In the genomic region with DNA sequence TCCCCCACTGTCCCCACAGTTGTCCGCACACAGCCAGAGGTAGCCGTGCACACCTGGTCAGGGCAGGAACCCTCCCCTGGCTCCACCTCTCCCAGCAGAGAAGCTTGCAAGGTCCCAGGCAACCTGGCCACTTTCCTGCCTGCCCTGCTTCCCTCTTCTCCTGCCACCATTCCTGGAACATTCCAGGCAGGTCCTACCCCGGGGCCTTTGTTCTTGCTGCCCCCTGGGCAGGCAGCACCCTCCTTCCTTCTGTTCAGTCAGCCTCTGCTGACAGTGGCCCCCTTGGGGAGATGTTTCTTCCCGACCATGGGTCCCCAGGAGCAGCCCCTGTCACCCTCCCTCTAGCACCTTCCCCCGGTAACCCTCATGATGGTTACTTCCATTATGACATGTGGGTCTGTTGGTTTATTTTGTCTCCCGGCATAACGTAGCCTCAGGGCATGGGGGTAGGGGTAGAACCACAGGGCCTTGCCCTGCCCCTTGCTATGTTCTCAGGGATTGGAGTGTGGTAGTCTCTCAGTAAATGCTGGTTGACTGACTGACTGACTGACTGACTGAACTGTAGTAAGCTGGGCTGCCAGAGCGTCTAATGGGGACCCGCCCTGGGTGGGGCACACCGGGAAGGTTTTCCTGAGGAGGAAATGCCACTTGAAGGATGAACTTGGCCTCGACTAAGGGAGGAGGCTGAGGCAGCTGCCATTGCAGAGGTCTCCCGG, we compare ENCODE assay signal across 13 cellular contexts. TPM values are rescaled to one million over a fixed set of nuclear protein-coding genes. Genes with fewer than 3 reads are reported as not detected.
DNase-seq lines count a peak whose midpoint lies in the region; ATAC-seq and TF ChIP-seq lines count a peak whose summit lies in the region.
"Had no signal": no experiment of that assay in that cellular context is flagged by ENCODE, and none has a peak within 500 bp of the region (broad histone marks: within the 10 kb centered on the region; RNA-seq: fewer than 3 reads in every experiment).

No MANE protein-coding gene starts in this region.

- H2AFZ ChIP-seq in GM23338 = no peak overlapping the region

- ATAC-seq in GM23338 (no peak), left lung (no peak)
- ATAC-seq in activated CD4-positive, alpha-beta T cell treated with anti-CD3 and anti-CD28 coated beads for 36 hours = no peak
- ATAC-seq: activated CD8-positive, alpha-beta T cell treated with anti-CD3 and anti-CD28 coated beads, Interleukin-2, amount 10 ng/mL, durations not matched to agents 7 days and 5 days had no signal

- H3K4me1 ChIP-seq in GM23338 (ENCODE audit: insufficient read depth) (peaks cover 76% of the 10 kb centered on the region), Peyer's patch (peaks cover 0 to 69% (median 6%) of the 10 kb centered on the region in 4 donors), left lung (peaks cover 32 to 64% of the 10 kb centered on the region in 2 donors), suprapubic skin (peaks cover 69% of the 10 kb centered on the region), HAP-1 (no peaks in the 10 kb centered on the region)

- H3K27ac ChIP-seq in GM23338 (ENCODE audit: low read depth) (no peak overlapping the region), Peyer's patch (peak overlapping the region in 2 of 4 donors; percentile 42 to 53), left lung (peak overlapping the region; percentile 63 to 67), suprapubic skin (peak overlapping the region; percentile 3)
- H3K27ac ChIP-seq: ascending aorta, SJSA1 had no signal

- peaks cover 93% of the 10 kb centered on the region for H3K4me1 Mint-ChIP-seq in GM23338
- H3K4me1 Mint-ChIP-seq in activated CD4-positive, alpha-beta T cell treated with anti-CD3 and anti-CD28 coated beads for 36 hours = peaks cover 15% of the 10 kb centered on the region

- no peaks in the 10 kb centered on the region for H3K9me2 ChIP-seq in GM23338 (ENCODE audit: insufficient read depth)

- no peak overlapping the region; the same call in 2 of the 3 replicates for H3K4me3 Mint-ChIP-seq in GM23338
- H3K4me3 Mint-ChIP-seq in activated CD4-positive, alpha-beta T cell treated with anti-CD3 and anti-CD28 coated beads for 36 hours = no peak overlapping the region
- H3K4me3 Mint-ChIP-seq: activated CD8-positive, alpha-beta T cell treated with anti-CD3 and anti-CD28 coated beads, Interleukin-2, amount 10 ng/mL, durations not matched to agents 7 days and 5 days had no signal

- CTCF ChIA-PET in activated CD4-positive, alpha-beta T cell treated with anti-CD3 and anti-CD28 coated beads for 36 hours (lab: Charles Lee) = interaction anchor here (0.5 kb wide), 1 partner anchor 219 kb away, joined by 3 read pairs; no protein-coding TSS in a partner anchor

- in situ Hi-C loops in HAP-1 (cut with MboI; ENCODE audit: low sequenced_read_pairs) = no loop called here

- H3K9me3 Mint-ChIP-seq in GM23338 = no peaks in the 10 kb centered on the region
- no peaks in the 10 kb centered on the region for H3K9me3 Mint-ChIP-seq in activated CD4-positive, alpha-beta T cell treated with anti-CD3 and anti-CD28 coated beads for 36 hours (ENCODE audit: low read depth)
- H3K9me3 Mint-ChIP-seq: activated T-helper 2 cell treated with anti-CD3 and anti-CD28 coated beads, Interferon-gamma antibody, Interleukin-2, Interleukin-4, amounts not matched to agents 10 μg/mL and 5 μg/mL and 100 μg/mL, durations not matched to agents 14 hours and 24 hours and 36 hours had no signal

- H3K79me2 ChIP-seq in GM23338 (replicated peaks; ENCODE audit: insufficient read depth) = peaks cover 94% of the 10 kb centered on the region

- H4K20me1 ChIP-seq in GM23338 (replicated peaks; ENCODE audit: insufficient read depth) = peaks cover 12% of the 10 kb centered on the region; the same call in 1 of the 2 replicates

- TF ChIP-seq POLR2A in Peyer's patch (IDR thresholded peaks at IDR 0.05) = no peak
- TF ChIP-seq POLR2A in suprapubic skin (IDR thresholded peaks at IDR 0.05) = no peak

- H3K36me3 ChIP-seq in GM23338 (ENCODE audit: insufficient read depth) (no peaks in the 10 kb centered on the region), Peyer's patch (no peaks in the 10 kb centered on the region), left lung (no peaks in the 10 kb centered on the region), suprapubic skin (no peaks in the 10 kb centered on the region), HAP-1 (replicated peaks) (no peaks in the 10 kb centered on the region)
- H3K36me3 ChIP-seq: ascending aorta, SJSA1 had no signal

- intact Hi-C loops in left lung (cut with DNase I) = no loop called here
- intact Hi-C loops in activated CD4-positive, alpha-beta T cell treated with anti-CD3 and anti-CD28 coated beads for 36 hours (cut with DNase I, micrococcal nuclease) = no loop called here

- no peaks in the 10 kb centered on the region for H3K27me3 ChIP-seq in GM23338 (ENCODE audit: insufficient read depth)
- no peaks in the 10 kb centered on the region for H3K27me3 ChIP-seq in Peyer's patch
- H3K27me3 ChIP-seq in left lung = no peaks in the 10 kb centered on the region
- H3K27me3 ChIP-seq in suprapubic skin = no peaks in the 10 kb centered on the region
- no peaks in the 10 kb centered on the region for H3K27me3 ChIP-seq in HAP-1 (ENCODE audit: low read depth)
- H3K27me3 ChIP-seq: ascending aorta, SJSA1 had no signal

- no peaks in the 10 kb centered on the region; the same call in 1 of the 2 replicates for H3F3A ChIP-seq in GM23338 (replicated peaks; ENCODE audit: low read depth)

- peak overlapping the region; percentile 62 for H3K4me2 ChIP-seq in GM23338

- H3K27ac Mint-ChIP-seq in GM23338 = peak overlapping the region; percentile 79; the same call in 1 of the 2 replicates
- no peak overlapping the region for H3K27ac Mint-ChIP-seq in activated CD4-positive, alpha-beta T cell treated with anti-CD3 and anti-CD28 coated beads for 36 hours
- H3K27ac Mint-ChIP-seq: activated CD8-positive, alpha-beta T cell treated with anti-CD3 and anti-CD28 coated beads, Interleukin-2, amount 10 ng/mL, durations not matched to agents 7 days and 5 days; activated T-helper 2 cell treated with anti-CD3 and anti-CD28 coated beads, Interferon-gamma antibody, Interleukin-2, Interleukin-4, amounts not matched to agents 10 μg/mL and 5 μg/mL and 100 μg/mL, durations not matched to agents 14 hours and 24 hours and 36 hours had no signal

- DNase-seq in GM23338 (ENCODE audit: low spot score) (no peak), Peyer's patch (peak in 2 of 3 donors; percentile 83 to 85), left lung (peak in 1 of 2 donors; percentile 44), suprapubic skin (ENCODE audit: low spot score in 2 of 2) (no peak), HAP-1 (ENCODE audit: low spot score in 2 of 2) (no peak), NCI-H1436 (lab: John Stamatoyannopoulos, UW) (no peak)
- no peak for DNase-seq in activated CD4-positive, alpha-beta T cell treated with anti-CD3 and anti-CD28 coated beads for 36 hours
- DNase-seq: activated CD8-positive, alpha-beta T cell treated with anti-CD3 and anti-CD28 coated beads, Interleukin-2, amount 10 ng/mL, durations not matched to agents 7 days and 5 days; NCI-H2171; substantia nigra had no signal

- peaks cover 15% of the 10 kb centered on the region for H3K27me3 Mint-ChIP-seq in GM23338 (ENCODE audit: insufficient read depth, low read depth, poor library complexity)
- no peaks in the 10 kb centered on the region for H3K27me3 Mint-ChIP-seq in activated CD4-positive, alpha-beta T cell treated with anti-CD3 and anti-CD28 coated beads for 36 hours

- H3K9me3 ChIP-seq in Peyer's patch = no peaks in the 10 kb centered on the region
- H3K9me3 ChIP-seq in left lung = no peaks in the 10 kb centered on the region
- no peaks in the 10 kb centered on the region for H3K9me3 ChIP-seq in suprapubic skin
- H3K9me3 ChIP-seq in HAP-1 = no peaks in the 10 kb centered on the region
- H3K9me3 ChIP-seq: ascending aorta, SJSA1 had no signal

- WGBS in suprapubic skin = 55% methylated on average over 12 of the region's 12 CpGs

- H3K4me3 ChIP-seq in GM23338 = no peak overlapping the region
- no peak overlapping the region for H3K4me3 ChIP-seq in Peyer's patch
- H3K4me3 ChIP-seq in left lung = peak overlapping the region in 1 of 2 donors; percentile 23
- no peak overlapping the region for H3K4me3 ChIP-seq in suprapubic skin
- H3K4me3 ChIP-seq in HAP-1 = no peak overlapping the region
- H3K4me3 ChIP-seq: ascending aorta, SJSA1 had no signal

- H3K36me3 Mint-ChIP-seq in GM23338 (ENCODE audit: low read depth) = no peaks in the 10 kb centered on the region
- no peaks in the 10 kb centered on the region for H3K36me3 Mint-ChIP-seq in activated CD4-positive, alpha-beta T cell treated with anti-CD3 and anti-CD28 coated beads for 36 hours (ENCODE audit: low read depth)

- no peak for TF ChIP-seq EP300 in suprapubic skin (IDR thresholded peaks at IDR 0.05)

- no peak for TF ChIP-seq CTCF in GM23338 (conservative IDR thresholded peaks at IDR 0.05; ENCODE audit: low read depth in 2 of 2)
- no peak for TF ChIP-seq CTCF in Peyer's patch (IDR thresholded peaks at IDR 0.05)
- TF ChIP-seq CTCF in left lung (IDR thresholded peaks at IDR 0.05) = no peak
- TF ChIP-seq CTCF in suprapubic skin (IDR thresholded peaks at IDR 0.05) = no peak

- POLR2A ChIA-PET in activated CD4-positive, alpha-beta T cell treated with anti-CD3 and anti-CD28 coated beads for 36 hours (lab: Charles Lee) = no interaction called here

TF ChIP-seq in GM23338, 12 proteins besides CTCF, POLR2A, EP300 and RAD21 (continues in another document):
- TF ChIP-seq, protein P1, sequence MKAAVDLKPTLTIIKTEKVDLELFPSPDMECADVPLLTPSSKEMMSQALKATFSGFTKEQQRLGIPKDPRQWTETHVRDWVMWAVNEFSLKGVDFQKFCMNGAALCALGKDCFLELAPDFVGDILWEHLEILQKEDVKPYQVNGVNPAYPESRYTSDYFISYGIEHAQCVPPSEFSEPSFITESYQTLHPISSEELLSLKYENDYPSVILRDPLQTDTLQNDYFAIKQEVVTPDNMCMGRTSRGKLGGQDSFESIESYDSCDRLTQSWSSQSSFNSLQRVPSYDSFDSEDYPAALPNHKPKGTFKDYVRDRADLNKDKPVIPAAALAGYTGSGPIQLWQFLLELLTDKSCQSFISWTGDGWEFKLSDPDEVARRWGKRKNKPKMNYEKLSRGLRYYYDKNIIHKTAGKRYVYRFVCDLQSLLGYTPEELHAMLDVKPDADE (IDR thresholded peaks at IDR 0.05) = no peak
- TF ChIP-seq ZNF114 (CRISPR knock-in tag; IDR thresholded peaks at IDR 0.05) = no peak
- TF ChIP-seq NANOG (IDR thresholded peaks at IDR 0.05; ENCODE audit: borderline replicate concordance) = no peak

RNA-seq across cellular contexts. Expression of gene PAK4, which starts 10.8 kb away (rescaled TPM):
- total RNA-seq in GM23338 (2014; rRNA removed; shearing (Covaris generic)) = 31.7 and 35.4 TPM in 2 replicates
- polyA plus RNA-seq in GM23338 (2016; fragmentation: Nextera tagmentation; extraction: Ambion mirVana) = 28.3 and 28.7 TPM in 2 replicates
- 10 to 100 TPM; 24.8 to 73.0 (median 45.7) TPM for total RNA-seq in Peyer's patch
- 10 to 100 TPM; 43.9 to 46.0 TPM for total RNA-seq in left lung
- total RNA-seq in suprapubic skin = 10 to 100 TPM; 20.7 to 25.3 (median 23.6) TPM
- total RNA-seq in activated CD4-positive, alpha-beta T cell treated with anti-CD3 and anti-CD28 coated beads for 36 hours = 10 to 100 TPM; 14.2 to 22.6 TPM

RNA-seq across cellular contexts. Expression of gene ACP7, which starts 52.2 kb away (rescaled TPM):
- 0.45 and 0.97 TPM in 2 replicates for total RNA-seq in GM23338 (2014; rRNA removed; shearing (Covaris generic))
- polyA plus RNA-seq in GM23338 (2016; fragmentation: Nextera tagmentation; extraction: Ambion mirVana) = 0.26 and 0.27 TPM in 2 replicates
- total RNA-seq in Peyer's patch = not detected
- not detected for total RNA-seq in left lung
- 10 to 100 TPM; 15.0 to 24.1 (median 18.0) TPM for total RNA-seq in suprapubic skin
- not detected for total RNA-seq in activated CD4-positive, alpha-beta T cell treated with anti-CD3 and anti-CD28 coated beads for 36 hours
- total RNA-seq: activated CD8-positive, alpha-beta T cell treated with anti-CD3 and anti-CD28 coated beads, Interleukin-2, amount 10 ng/mL, durations not matched to agents 7 days and 5 days; activated T-helper 2 cell treated with anti-CD3 and anti-CD28 coated beads, Interferon-gamma antibody, Interleukin-2, Interleukin-4, amounts not matched to agents 10 μg/mL and 5 μg/mL and 100 μg/mL, durations not matched to agents 14 hours and 24 hours and 36 hours; ascending aorta; SJSA1 had no signal

Comparison
In these comparisons a context has a peak if more than half of its experiments do, and no peak if none do; other contexts are left out.
1. DNase-seq: peak in Peyer's patch (2 of 3); none in GM23338 (single experiment), suprapubic skin (0 of 2), HAP-1 (0 of 2), NCI-H1436 (single experiment) and activated CD4-positive, alpha-beta T cell treated with anti-CD3 and anti-CD28 coated beads for 36 hours (single experiment).